In the genomic region with DNA sequence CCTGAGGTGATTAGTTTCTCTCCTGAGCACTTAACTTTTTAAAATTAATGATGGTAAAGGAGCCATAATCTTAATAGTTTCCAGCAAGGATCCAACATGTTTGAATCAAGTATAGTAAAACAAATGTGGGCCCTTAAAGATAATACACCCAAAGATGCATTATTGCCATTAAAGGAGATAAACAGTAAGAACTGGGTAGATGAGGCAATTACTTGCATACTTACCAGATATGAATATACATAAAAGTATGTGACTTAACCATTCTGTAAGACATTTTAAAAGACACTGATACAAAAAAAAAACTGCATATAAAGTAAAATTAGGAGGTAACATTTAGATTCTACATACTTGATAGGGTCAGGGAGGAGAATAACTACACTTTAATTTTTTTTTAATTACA, we compare ENCODE assay signal across 24 cellular contexts. TPM values are rescaled to one million over a fixed set of nuclear protein-coding genes. Genes with fewer than 3 reads are reported as not detected.
DNase-seq lines count a peak whose midpoint lies in the region; ATAC-seq, FAIRE-seq and TF ChIP-seq lines count a peak whose summit lies in the region.
"Had no signal": no experiment of that assay in that cellular context is flagged by ENCODE, and none has a peak within 500 bp of the region (broad histone marks: within the 10 kb centered on the region; RNA-seq: fewer than 3 reads in every experiment).

No MANE protein-coding gene starts in this region.

- H4K91ac ChIP-seq in IMR-90 (ENCODE audit: insufficient read depth, low read depth, low read length) (peak overlapping the region; percentile 61; the same call in 1 of the 2 replicates), H1 (replicated peaks; ENCODE audit: insufficient read length, low read length) (no peak overlapping the region)

- H2AK9ac ChIP-seq in IMR-90 (replicated peaks; ENCODE audit: low read depth, low read length, poor library complexity), result no peak overlapping the region

- 0 out of 2 replicates have a peak overlapping the region, but pooled peaks have one; percentile 35 for H3K23ac ChIP-seq in IMR-90 (ENCODE audit: low read depth, low read length)
- H3K23ac ChIP-seq in H1 (ENCODE audit: insufficient read length), result no peak overlapping the region

- TF ChIP-seq CTCF in IMR-90 (conservative IDR thresholded peaks at IDR 0.05; ENCODE audit: low read depth, low read length) (no peak), H1 (IDR thresholded peaks at IDR 0.05; ENCODE audit: control extremely low read depth in 1 of 3, insufficient read depth in 1 of 3, low read depth in 1 of 3, low read length in 3 of 3) (no peak), smooth muscle cell (IDR thresholded peaks at IDR 0.05; ENCODE audit: borderline replicate concordance, insufficient read depth, poor library complexity, severe bottlenecking) (no peak)

- H3K23me2 ChIP-seq in H1 (ENCODE audit: low read depth, low read length), result no peaks in the 10 kb centered on the region

- H3K36me3 ChIP-seq in IMR-90 (ENCODE audit: control insufficient read depth, insufficient read depth, low read length) (no peaks in the 10 kb centered on the region), H1 (ENCODE audit: control insufficient read depth in 2 of 4, insufficient read depth in 4 of 4, low read length in 3 of 4) (no peaks in the 10 kb centered on the region), smooth muscle cell (ENCODE audit: low read depth) (no peaks in the 10 kb centered on the region)
- H3K36me3 ChIP-seq: BLaER1, HAP-1 had no signal

- intact Hi-C loops in IMR-90 (cut with micrococcal nuclease), result no loop called here

- no TSS peak for BruUV-seq in IMR-90 (replicated peaks; lab: Mats Ljungman, UMichigan)

- peaks cover 7% of the 10 kb centered on the region for H3K4me1 ChIP-seq in IMR-90 (ENCODE audit: control insufficient read depth, insufficient read depth, low read length)
- H3K4me1 ChIP-seq in H1 (replicated peaks in 1 of 4; ENCODE audit: control insufficient read depth in 3 of 4, insufficient read depth in 4 of 4, low read length in 3 of 4), result peaks cover 0 to 9% (median 1%) of the 10 kb centered on the region in 4 experiments; a peak in 3 of 7 replicates
- H3K4me1 ChIP-seq in smooth muscle cell (ENCODE audit: low read depth), result peaks cover 18% of the 10 kb centered on the region
- H3K4me1 ChIP-seq: BLaER1, HAP-1 had no signal

- H2AK5ac ChIP-seq in IMR-90 (ENCODE audit: low read depth, low read length), result no peak overlapping the region
- H2AK5ac ChIP-seq in H1 (ENCODE audit: low read depth, low read length), result no peak overlapping the region

- TF ChIP-seq RAD21 in IMR-90 (IDR thresholded peaks at IDR 0.05; ENCODE audit: low read length) (no peak), H1 (IDR thresholded peaks at IDR 0.05 in 1 of 2, conservative IDR thresholded peaks at IDR 0.05 in 1 of 2; ENCODE audit: low read depth in 2 of 2, low read length in 2 of 2) (no peak)

- DNase-seq in EH (ENCODE audit: low read depth), result peak; percentile 33
- DNase-seq in IMR-90, result peak; percentile 60
- no peak for DNase-seq in H1 (ENCODE audit: low read depth in 1 of 2, low spot score in 2 of 2)
- DNase-seq in smooth muscle cell (lab: John Stamatoyannopoulos, UW; ENCODE audit: unreplicated experiment), result no peak
- DNase-seq in amygdala (lab: John Stamatoyannopoulos, UW), result no peak
- no peak for DNase-seq in SW 1271 (lab: John Stamatoyannopoulos, UW)
- DNase-seq: Caco-2; CD4-positive, CD25-positive, alpha-beta regulatory T cell; CD8-positive, alpha-beta T cell; DMS153; DND-41; EL; GDM1; GM23248; HFFc6 had no signal

- H3K9ac ChIP-seq in IMR-90 (ENCODE audit: low read depth, low read length) (no peak overlapping the region), H1 (replicated peaks in 1 of 4; ENCODE audit: extremely low read depth in 1 of 4, low read depth in 3 of 4, low read length in 3 of 4) (no peak overlapping the region), smooth muscle cell (ENCODE audit: low read depth) (no peak overlapping the region)
- H3K9ac ChIP-seq: BLaER1, GM23248 had no signal

- ATAC-seq in IMR-90 (ENCODE audit: low read depth) (peak; percentile 35; the same call in 1 of the 2 replicates), HG02571 (IDR thresholded peaks at IDR 0.05; ENCODE audit: unreplicated experiment) (no peak)
- ATAC-seq: CD8-positive, alpha-beta T cell; GM12878 had no signal

- H3K14ac ChIP-seq in IMR-90 (replicated peaks; ENCODE audit: low read depth, low read length) (peak overlapping the region; percentile 79), H1 (ENCODE audit: insufficient read length) (no peak overlapping the region)

- H2BK15ac ChIP-seq in IMR-90 (ENCODE audit: low read depth, low read length) (peak overlapping the region; percentile 83; the same call in 2 of the 3 replicates), H1 (ENCODE audit: low read length) (no peak overlapping the region)

- no peak overlapping the region for H2BK12ac ChIP-seq in H1 (ENCODE audit: low read depth, low read length)

- no peak for TF ChIP-seq EP300 in H1 (IDR thresholded peaks at IDR 0.05; ENCODE audit: borderline replicate concordance in 1 of 2, low read depth in 2 of 2, low read length in 2 of 2)

- H2BK120ac ChIP-seq in IMR-90 (ENCODE audit: low read depth, low read length) (peak overlapping the region; percentile 69; the same call in 1 of the 2 replicates), H1 (replicated peaks; ENCODE audit: low read depth, low read length) (no peak overlapping the region)

- H3K27ac ChIP-seq in IMR-90 (ENCODE audit: insufficient read depth, low read length), result no peak overlapping the region; the same call in 1 of the 2 replicates
- no peak overlapping the region for H3K27ac ChIP-seq in H1 (ENCODE audit: low read depth, low read length)
- no peak overlapping the region for H3K27ac ChIP-seq in smooth muscle cell (ENCODE audit: low read depth)
- H3K27ac ChIP-seq: 22Rv1, BLaER1, C4-2B, GM23248 had no signal

- H3K4me3 ChIP-seq in IMR-90 (ENCODE audit: insufficient read depth, low read depth, low read length) (no peak overlapping the region), H1 (ENCODE audit: extremely low read depth in 1 of 4, insufficient read depth in 2 of 4, low read depth in 3 of 4, low read length in 4 of 4) (0 out of 8 replicates have a peak overlapping the region, but pooled peaks of 1 of the 4 experiments have one; percentile 1), smooth muscle cell (no peak overlapping the region)
- H3K4me3 ChIP-seq: BLaER1, GM12878, GM23248, HAP-1 had no signal

- no peak for FAIRE-seq in H1 (lab: Jason Lieb, UNC)
- FAIRE-seq: A204.1, GM19239, H54 had no signal

- H3K56ac ChIP-seq in IMR-90 (ENCODE audit: extremely low read depth, insufficient read depth, low read length) (no peak overlapping the region), H1 (replicated peaks; ENCODE audit: insufficient read length, low read depth, low read length) (no peak overlapping the region)

- H3K27me3 ChIP-seq in IMR-90 (ENCODE audit: control insufficient read depth, insufficient read depth, low read length) (no peaks in the 10 kb centered on the region), H1 (replicated peaks in 1 of 4; ENCODE audit: control insufficient read depth in 3 of 4, extremely low read depth in 1 of 4, insufficient read depth in 3 of 4, low read length in 3 of 4) (no peaks in the 10 kb centered on the region), smooth muscle cell (ENCODE audit: low read depth) (no peaks in the 10 kb centered on the region)
- H3K27me3 ChIP-seq: BLaER1 had no signal

- POLR2A ChIA-PET in IMR-90 (lab: Charles Lee; ENCODE audit: unreplicated experiment) (no interaction called here), H1 (lab: Charles Lee; ENCODE audit: partially characterized antibody) (no interaction called here)

- H3K79me2 ChIP-seq in H1 (ENCODE audit: control insufficient read depth in 1 of 2, insufficient read depth in 2 of 2, low read length in 2 of 2) (no peaks in the 10 kb centered on the region), smooth muscle cell (ENCODE audit: low read depth) (peaks cover 26% of the 10 kb centered on the region)

- no peaks in the 10 kb centered on the region for H3K9me1 ChIP-seq in IMR-90 (ENCODE audit: insufficient read depth, low read length)

- dilution Hi-C loops in IMR-90 (cut with HindIII; ENCODE audit: low sequenced_read_pairs, unreplicated experiment), result no loop called here

- peaks cover 0 to 12% of the 10 kb centered on the region in 2 experiments; a peak in 2 of 4 replicates for H3K79me1 ChIP-seq in IMR-90 (ENCODE audit: low read depth in 1 of 2, low read length in 2 of 2)
- H3K79me1 ChIP-seq in H1 (ENCODE audit: low read depth, low read length), result no peaks in the 10 kb centered on the region

- peak overlapping the region; percentile 47 to 73 for H4K8ac ChIP-seq in IMR-90 (ENCODE audit: low read depth in 2 of 2, low read length in 2 of 2)
- H4K8ac ChIP-seq in H1 (ENCODE audit: extremely low read depth, insufficient read depth, low read length), result no peak overlapping the region

- no peaks in the 10 kb centered on the region for H3K9me3 ChIP-seq in IMR-90 (ENCODE audit: control insufficient read depth, insufficient read depth, low read length)
- no peaks in the 10 kb centered on the region for H3K9me3 ChIP-seq in H1 (ENCODE audit: insufficient read depth in 2 of 2, low read depth in 1 of 2, low read length in 1 of 2)
- no peaks in the 10 kb centered on the region for H3K9me3 ChIP-seq in smooth muscle cell (replicated peaks; ENCODE audit: low read depth)
- H3K9me3 ChIP-seq: BLaER1, Caco-2, HAP-1 had no signal

- no peaks in the 10 kb centered on the region for H3F3A ChIP-seq in smooth muscle cell (ENCODE audit: low read depth)

- peak overlapping the region; percentile 67; the same call in 1 of the 2 replicates for H2BK20ac ChIP-seq in IMR-90 (ENCODE audit: low read depth, low read length)
- H2BK20ac ChIP-seq in H1 (ENCODE audit: low read length), result no peak overlapping the region

- H3K18ac ChIP-seq in IMR-90 (ENCODE audit: low read depth, low read length) (peak overlapping the region; percentile 93), H1 (ENCODE audit: extremely low read depth, low read length) (no peak overlapping the region)

- H4K5ac ChIP-seq in IMR-90 (ENCODE audit: low read depth, low read length) (peak overlapping the region; percentile 96), H1 (ENCODE audit: insufficient read length, low read depth, low read length) (no peak overlapping the region)

- H2BK5ac ChIP-seq in IMR-90 (ENCODE audit: low read depth, low read length, poor library complexity, severe bottlenecking) (peak overlapping the region; percentile 67), H1 (ENCODE audit: low read depth, low read length) (no peak overlapping the region)

- in situ Hi-C loops in IMR-90 (cut with MboI; ENCODE audit: low sequenced_read_pairs), result no loop called here

- H3K4ac ChIP-seq in IMR-90 (ENCODE audit: low read depth, low read length) (peak overlapping the region; percentile 69; the same call in 1 of the 2 replicates), H1 (replicated peaks; ENCODE audit: insufficient read length, low read depth, low read length) (no peak overlapping the region)

- H3K4me2 ChIP-seq in IMR-90 (ENCODE audit: low read depth, low read length), result no peak overlapping the region
- H3K4me2 ChIP-seq in H1 (ENCODE audit: insufficient read depth in 1 of 2, low read depth in 2 of 2, low read length in 2 of 2), result peak overlapping the region; percentile 35 to 51; a peak in 3 of 4 replicates
- H3K4me2 ChIP-seq in smooth muscle cell, result peak overlapping the region; percentile 63
- H3K4me2 ChIP-seq: BLaER1 had no signal

- H2AFZ ChIP-seq in IMR-90 (replicated peaks; ENCODE audit: low read length, poor library complexity) (no peak overlapping the region), H1 (ENCODE audit: low read length) (no peak overlapping the region), smooth muscle cell (ENCODE audit: low read depth) (no peak overlapping the region)
- H2AFZ ChIP-seq: GM23248 had no signal

- CTCF ChIA-PET in IMR-90 (lab: Yijun Ruan, JAX) (no interaction called here), H1 (lab: Charles Lee; ENCODE audit: partially characterized antibody) (no interaction called here)

- H4K20me1 ChIP-seq in IMR-90 (ENCODE audit: insufficient read depth, low read length) (no peaks in the 10 kb centered on the region), H1 (replicated peaks in 1 of 2; ENCODE audit: control insufficient read depth in 1 of 2, insufficient read depth in 2 of 2, low read length in 2 of 2) (no peaks in the 10 kb centered on the region), smooth muscle cell (ENCODE audit: low read depth) (peaks cover 69% of the 10 kb centered on the region)
- H4K20me1 ChIP-seq: BLaER1 had no signal

- TF ChIP-seq POLR2A in IMR-90 (IDR thresholded peaks at IDR 0.05; ENCODE audit: low read depth, low read length) (no peak), H1 (IDR thresholded peaks at IDR 0.05; ENCODE audit: control extremely low read depth in 1 of 2, low read depth in 2 of 2, low read length in 2 of 2) (no peak)

RNA-seq across cellular contexts. Expression of gene CADM1, which starts 48.2 kb away (rescaled TPM):
- total RNA-seq in IMR-90 (2012; rRNA removed) (62.2 and 77.1 TPM in 2 replicates), smooth muscle cell (161 and 167 TPM in 2 replicates)
- polyA plus RNA-seq in IMR-90 (2012; rRNA removed) (27.8 and 28.8 TPM in 2 replicates), H1 (2011; rRNA removed) (8.3 and 9.6 TPM in 2 replicates), smooth muscle cell (158 and 161 TPM in 2 replicates)
- polyA plus RNA-seq in IMR-90 (2012; cell fraction: cytosol; rRNA removed), result 10.1 and 18.8 TPM in 2 replicates
- polyA plus RNA-seq in IMR-90 (2012; cell fraction: nucleus; rRNA removed; ENCODE audit: low replicate concordance), result 9.6 and 30.1 TPM in 2 replicates
- 25.3 and 29.3 TPM in 2 replicates for total RNA-seq in H1 (2021; fragmentation: NEBNext Ultra II Directional; extraction: Animal tissue kit (Norgen Biotek cat#: 25700))
- 12.8 TPM for polyA plus RNA-seq in H1 (2011; cell fraction: cytosol; rRNA removed)
- 20.1 TPM for polyA plus RNA-seq in H1 (2011; cell fraction: nucleus; rRNA removed)
- polyA plus RNA-seq in H1 (2012, experiment 1 of 2), result 14.8 to 19.0 TPM (median 15.7 TPM) in 4 replicates
- 2.3 TPM for polyA plus RNA-seq in H1 (2012, experiment 2 of 2)
- 31.9 TPM for polyA plus RNA-seq in H1 (2013, experiment 1 of 2)
- 32.4 TPM for polyA plus RNA-seq in H1 (2013, experiment 2 of 2)
- polyA minus RNA-seq in H1 (2011; rRNA and poly(A)+ RNA removed), result 35.1 and 35.8 TPM in 2 replicates
- polyA minus RNA-seq in H1 (2011; cell fraction: cytosol; rRNA and poly(A)+ RNA removed), result 10.9 TPM
- polyA minus RNA-seq in H1 (2011; cell fraction: nucleus; rRNA and poly(A)+ RNA removed), result 46.8 TPM
- total RNA-seq: HFFc6 had no signal

Comparison
In these comparisons a context has a peak if more than half of its experiments do, and no peak if none do; other contexts are left out.
1. DNase-seq: peak in EH (single experiment) and IMR-90 (single experiment); none in H1 (0 of 2), smooth muscle cell (single experiment), amygdala (0 of 56) and SW 1271 (0 of 2).